8 cellular contexts compared by ENCODE assay signal in genomic region chr7:143882020-143882610, GRCh38. TPM values are rescaled to one million over a fixed set of nuclear protein-coding genes. Genes with fewer than 3 reads are reported as not detected.
A peak's percentile ranks its signal among the peaks of the same experiment; 100 is the strongest.
DNase-seq lines count a peak whose midpoint lies in the region; ATAC-seq, FAIRE-seq and TF ChIP-seq lines count a peak whose summit lies in the region.

No MANE protein-coding gene starts in this region.

- peaks cover under 1% of the 10 kb centered on the region; the same call in 1 of the 2 replicates for H3K36me3 ChIP-seq in BJ (ENCODE audit: control insufficient read depth, insufficient read depth, low read length)
- peaks cover 4% of the 10 kb centered on the region for H3K36me3 ChIP-seq in endodermal cell (ENCODE audit: control insufficient read depth, insufficient read depth, low read length)
- H3K36me3 ChIP-seq in lung (ENCODE audit: control insufficient read depth in 2 of 2, insufficient read depth in 2 of 2, low read length in 2 of 2), result peaks cover 0 to 3% of the 10 kb centered on the region in 2 donors
- peaks cover 0 to 6% (median 0%) of the 10 kb centered on the region in 5 donors for H3K36me3 ChIP-seq in subcutaneous abdominal adipose tissue (ENCODE audit: control insufficient read depth in 5 of 5, insufficient read depth in 5 of 5, low read length in 5 of 5)

- H3K4me3 Mint-ChIP-seq in endodermal cell, result peak overlapping the region; percentile 66

- CTCF ChIA-PET in BJ (lab: Yijun Ruan, JAX), result interaction anchor here (1.0 to 1.3 kb wide), 3 partner anchors 54 to 145 kb away, joined by 3 to 5 read pairs (median 4); no protein-coding TSS in a partner anchor

- H3K9ac ChIP-seq in endodermal cell (ENCODE audit: extremely low read depth, low read length, poor library complexity, severe bottlenecking) (peak overlapping the region; percentile 33), subcutaneous abdominal adipose tissue (ENCODE audit: low read length in 5 of 5) (peak overlapping the region in 3 of 5 donors; percentile 45 to 78 (median 64))

- H3K4me1 Mint-ChIP-seq in endodermal cell, result peaks cover 21% of the 10 kb centered on the region

- no peak for DNase-seq in BJ (ENCODE audit: low read depth)
- DNase-seq in NCI-H2171 (lab: John Stamatoyannopoulos, UW), result peak; percentile 59
- peak; percentile 87 for DNase-seq in endodermal cell
- no peak for DNase-seq in lung (ENCODE audit: low spot score)
- no peak for DNase-seq in HTR-8/SVneo (ENCODE audit: insufficient read length, low spot score)
- no peak for DNase-seq in OCI-M2 (lab: John Stamatoyannopoulos, UW; ENCODE audit: unreplicated experiment)

- H3K9me3 ChIP-seq in endodermal cell (ENCODE audit: control insufficient read depth, low read length), result no peaks in the 10 kb centered on the region
- no peaks in the 10 kb centered on the region for H3K9me3 ChIP-seq in lung (ENCODE audit: control insufficient read depth in 2 of 2, insufficient read depth in 1 of 2, low read length in 1 of 2)
- H3K9me3 ChIP-seq in subcutaneous abdominal adipose tissue (ENCODE audit: control insufficient read depth in 5 of 5, low read length in 5 of 5), result no peaks in the 10 kb centered on the region

- no peaks in the 10 kb centered on the region for H3K9me3 Mint-ChIP-seq in endodermal cell

- H3K4me3 ChIP-seq in BJ (ENCODE audit: low read depth, low read length) (peak overlapping the region; percentile 72), endodermal cell (ENCODE audit: low read length) (peak overlapping the region; percentile 83), lung (peak overlapping the region; percentile 32), subcutaneous abdominal adipose tissue (ENCODE audit: low read depth in 1 of 5, low read length in 5 of 5) (peak overlapping the region; percentile 69 to 84 (median 73))

- H3K27ac ChIP-seq in endodermal cell (ENCODE audit: low read depth, low read length), result peak overlapping the region; percentile 96
- peak overlapping the region; percentile 62 to 82 for H3K27ac ChIP-seq in lung (ENCODE audit: low read depth in 1 of 2, low read length in 1 of 2)
- H3K27ac ChIP-seq in subcutaneous abdominal adipose tissue (ENCODE audit: low read depth, low read length), result peak overlapping the region; percentile 30

- H3K27me3 ChIP-seq in BJ (ENCODE audit: control insufficient read depth, insufficient read depth, low read length) (no peaks in the 10 kb centered on the region), endodermal cell (ENCODE audit: control insufficient read depth, insufficient read depth, low read length, poor library complexity, severe bottlenecking) (no peaks in the 10 kb centered on the region), lung (ENCODE audit: control insufficient read depth, insufficient read depth) (no peaks in the 10 kb centered on the region), subcutaneous abdominal adipose tissue (ENCODE audit: control insufficient read depth in 5 of 5, insufficient read depth in 4 of 5, low read length in 5 of 5) (no peaks in the 10 kb centered on the region)

- H3K4me1 ChIP-seq in endodermal cell (ENCODE audit: control insufficient read depth, insufficient read depth, low read length) (peaks cover 6% of the 10 kb centered on the region), lung (ENCODE audit: control insufficient read depth in 2 of 2, insufficient read depth in 2 of 2, low read length in 2 of 2) (peaks cover 0 to 16% of the 10 kb centered on the region in 2 donors), subcutaneous abdominal adipose tissue (ENCODE audit: control insufficient read depth in 5 of 5, insufficient read depth in 5 of 5, low read length in 5 of 5) (peaks cover 4 to 27% (median 24%) of the 10 kb centered on the region in 5 donors)

- ATAC-seq in lung (ENCODE audit: insufficient read depth, low FRiP score) (no peak), HG03378 (IDR thresholded peaks at IDR 0.05; ENCODE audit: unreplicated experiment) (no peak)

- WGBS in endodermal cell (ENCODE audit: insufficient coverage in 1 of 2, insufficient read length in 1 of 2), 2 experiments, result 7 to 12% methylated on average over 3 to 20 of the region's 23 CpGs
- 7 to 17% methylated on average over 22 to 23 of the region's 23 CpGs for WGBS in lung, 2 donors

- no peak for FAIRE-seq in HTR-8/SVneo (lab: Jason Lieb, UNC)

- H3K27me3 Mint-ChIP-seq in endodermal cell (ENCODE audit: insufficient read depth), result peaks cover 10% of the 10 kb centered on the region

- H3K36me3 Mint-ChIP-seq in endodermal cell (ENCODE audit: low read depth), result peaks cover 4% of the 10 kb centered on the region

- POLR2A ChIA-PET in BJ (lab: Charles Lee), result no interaction called here

- peak overlapping the region; percentile 87 for H3K27ac Mint-ChIP-seq in endodermal cell

- TF ChIP-seq CTCF in BJ (IDR thresholded peaks at IDR 0.05; ENCODE audit: insufficient read depth, low read depth, low read length), result no peak
- no peak for TF ChIP-seq CTCF in endodermal cell (conservative IDR thresholded peaks at IDR 0.05)
- TF ChIP-seq CTCF in lung (IDR thresholded peaks at IDR 0.05; ENCODE audit: control extremely low read depth, extremely low read depth), result no peak

RNA-seq across cellular contexts. Expression of gene TCAF1, which starts 19.9 kb away (rescaled TPM):
- polyA plus RNA-seq in BJ (2011; rRNA removed) (39.9 and 55.2 TPM in 2 replicates), lung (10 to 100 TPM; 10.1 to 12.2 TPM)
- polyA minus RNA-seq in BJ (2011; rRNA and poly(A)+ RNA removed), result 44.4 and 63.6 TPM in 2 replicates
- total RNA-seq in endodermal cell (100 to 1,000 TPM in 1 of 2 donors, 10 to 100 TPM in 1; 67.7 to 123 TPM), lung (10 to 100 TPM; 37.1 to 65.8 TPM)
- 79.2 TPM for polyA plus RNA-seq in endodermal cell (2013, experiment 1 of 2)
- polyA plus RNA-seq in endodermal cell (2013, experiment 2 of 2), result 85.0 TPM

RNA-seq across cellular contexts. Expression of gene OR2F2, which starts 52.9 kb away (rescaled TPM):
- polyA plus RNA-seq in BJ (2011; rRNA removed) (not detected in 2 replicates), lung (not detected)
- not detected in 2 replicates for polyA minus RNA-seq in BJ (2011; rRNA and poly(A)+ RNA removed)
- total RNA-seq in endodermal cell (not detected), lung (not detected)
- not detected for polyA plus RNA-seq in endodermal cell (2013, experiment 1 of 2)
- polyA plus RNA-seq in endodermal cell (2013, experiment 2 of 2), result not detected

Comparison
In these comparisons a context has a peak if more than half of its experiments do, and no peak if none do; other contexts are left out.
1. DNase-seq: peak in NCI-H2171 (single experiment) and endodermal cell (single experiment); none in BJ (single experiment), lung (single experiment), HTR-8/SVneo (single experiment) and OCI-M2 (single experiment).
2. H3K4me3 ChIP-seq: peak in every context shown above with its lines; median percentile 83 in endodermal cell; 73 in subcutaneous abdominal adipose tissue; 72 in BJ; 32 in lung.
3. H3K27ac ChIP-seq: peak in every context shown above with its lines; median percentile 96 in endodermal cell; 72 in lung; 30 in subcutaneous abdominal adipose tissue.